Comparison of ENCODE assay signal across 20 cellular contexts in the genomic region with DNA sequence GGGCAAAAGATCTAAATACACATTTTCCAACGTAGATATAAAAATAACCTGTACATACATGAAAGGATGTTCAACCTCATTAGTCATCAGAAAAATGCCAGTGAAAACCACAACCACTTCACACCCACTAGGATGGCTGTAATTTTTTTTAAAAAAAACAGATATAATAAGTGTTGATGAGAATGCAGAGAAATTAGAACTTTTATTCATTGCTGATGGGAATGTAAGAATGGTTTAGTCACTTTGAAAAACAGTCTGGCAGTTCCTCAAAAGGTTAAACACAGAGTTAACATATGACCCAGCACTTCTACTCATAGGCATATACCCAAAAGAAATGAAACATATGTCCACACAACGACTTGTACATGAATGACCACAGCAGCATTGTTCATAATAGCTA. TPM values are rescaled to one million over a fixed set of nuclear protein-coding genes. Genes with fewer than 3 reads are reported as not detected.
DNase-seq lines count a peak whose midpoint lies in the region; ATAC-seq, FAIRE-seq and TF ChIP-seq lines count a peak whose summit lies in the region.
"Had no signal": no experiment of that assay in that cellular context is flagged by ENCODE, and none has a peak within 500 bp of the region (broad histone marks: within the 10 kb centered on the region; RNA-seq: fewer than 3 reads in every experiment).

No MANE protein-coding gene starts in this region.

- CTCF ChIA-PET in activated naive CD4-positive, alpha-beta T cell treated with anti-CD3 and anti-CD28 coated beads, Interleukin-2, amount 10 ng/mL, durations not matched to agents 7 days and 5 days (lab: Charles Lee) = no interaction called here

- H3K4me3 Mint-ChIP-seq in activated naive CD4-positive, alpha-beta T cell treated with anti-CD3 and anti-CD28 coated beads, Interleukin-2, amount 10 ng/mL, durations not matched to agents 7 days and 5 days = no peak overlapping the region
- peak overlapping the region; percentile 37 for H3K4me3 Mint-ChIP-seq in T-helper 17 cell
- H3K4me3 Mint-ChIP-seq in stimulated activated effector memory CD8-positive, alpha-beta T cell treated with anti-CD3 and anti-CD28 coated beads, Interleukin-12 subunit alpha, Interleukin-12 subunit beta, amount 100 ng/mL, for 72 hours = peak overlapping the region; percentile 43

- H3K4me1 Mint-ChIP-seq in activated naive CD4-positive, alpha-beta T cell treated with anti-CD3 and anti-CD28 coated beads, Interleukin-2, amount 10 ng/mL, durations not matched to agents 7 days and 5 days = peaks cover 82% of the 10 kb centered on the region
- peaks cover 28% of the 10 kb centered on the region for H3K4me1 Mint-ChIP-seq in T-helper 17 cell
- peaks cover 83% of the 10 kb centered on the region for H3K4me1 Mint-ChIP-seq in stimulated activated effector memory CD8-positive, alpha-beta T cell treated with anti-CD3 and anti-CD28 coated beads, Interleukin-12 subunit alpha, Interleukin-12 subunit beta, amount 100 ng/mL, for 72 hours

- TF ChIP-seq CTCF in bronchial epithelial cell (IDR thresholded peaks at IDR 0.05; ENCODE audit: insufficient read depth, low read length, severe bottlenecking) (no peak), ascending aorta (IDR thresholded peaks at IDR 0.05) (no peak), uterus (IDR thresholded peaks at IDR 0.05) (no peak)

- no peaks in the 10 kb centered on the region for H3K4me1 ChIP-seq in ascending aorta
- H3K4me1 ChIP-seq in uterus = no peaks in the 10 kb centered on the region
- H3K4me1 ChIP-seq: thyroid gland had no signal

- FAIRE-seq in bronchial epithelial cell (lab: Jason Lieb, UNC) = no peak

- H3K36me3 Mint-ChIP-seq in activated naive CD4-positive, alpha-beta T cell treated with anti-CD3 and anti-CD28 coated beads, Interleukin-2, amount 10 ng/mL, durations not matched to agents 7 days and 5 days = peaks cover 71% of the 10 kb centered on the region
- peaks cover 2% of the 10 kb centered on the region for H3K36me3 Mint-ChIP-seq in T-helper 17 cell (ENCODE audit: low read depth)
- H3K36me3 Mint-ChIP-seq in stimulated activated effector memory CD8-positive, alpha-beta T cell treated with anti-CD3 and anti-CD28 coated beads, Interleukin-12 subunit alpha, Interleukin-12 subunit beta, amount 100 ng/mL, for 72 hours = peaks cover 10% of the 10 kb centered on the region

- H3K27me3 ChIP-seq in bronchial epithelial cell (ENCODE audit: control insufficient read depth, insufficient read depth, low read length) = no peaks in the 10 kb centered on the region
- no peaks in the 10 kb centered on the region for H3K27me3 ChIP-seq in ascending aorta
- no peaks in the 10 kb centered on the region for H3K27me3 ChIP-seq in uterus
- H3K27me3 ChIP-seq: thyroid gland had no signal

- H3K4me3 ChIP-seq in bronchial epithelial cell (ENCODE audit: low read depth, low read length) (no peak overlapping the region), ascending aorta (no peak overlapping the region), uterus (no peak overlapping the region)
- H3K4me3 ChIP-seq: heart left ventricle, lung, thyroid gland had no signal

- no peaks in the 10 kb centered on the region for H3K36me3 ChIP-seq in bronchial epithelial cell (ENCODE audit: control insufficient read depth, insufficient read depth, low read length)
- no peaks in the 10 kb centered on the region for H3K36me3 ChIP-seq in ascending aorta
- no peaks in the 10 kb centered on the region for H3K36me3 ChIP-seq in uterus
- H3K36me3 ChIP-seq: heart left ventricle, thyroid gland had no signal

- H3K9me3 ChIP-seq in T-helper 17 cell (ENCODE audit: control insufficient read depth, low read length, poor library complexity, severe bottlenecking) (no peaks in the 10 kb centered on the region), ascending aorta (no peaks in the 10 kb centered on the region), uterus (no peaks in the 10 kb centered on the region)
- H3K9me3 ChIP-seq: thyroid gland had no signal

- H3K27me3 Mint-ChIP-seq in activated naive CD4-positive, alpha-beta T cell treated with anti-CD3 and anti-CD28 coated beads, Interleukin-2, amount 10 ng/mL, durations not matched to agents 7 days and 5 days = no peaks in the 10 kb centered on the region
- H3K27me3 Mint-ChIP-seq in T-helper 17 cell = no peaks in the 10 kb centered on the region

- peaks cover 45% of the 10 kb centered on the region for H3K9me3 Mint-ChIP-seq in activated naive CD4-positive, alpha-beta T cell treated with anti-CD3 and anti-CD28 coated beads, Interleukin-2, amount 10 ng/mL, durations not matched to agents 7 days and 5 days
- peaks cover 4% of the 10 kb centered on the region for H3K9me3 Mint-ChIP-seq in stimulated activated effector memory CD8-positive, alpha-beta T cell treated with anti-CD3 and anti-CD28 coated beads, Interleukin-12 subunit alpha, Interleukin-12 subunit beta, amount 100 ng/mL, for 72 hours

- TF ChIP-seq POLR2A in uterus (IDR thresholded peaks at IDR 0.05) = no peak

- H3K27ac Mint-ChIP-seq in activated naive CD4-positive, alpha-beta T cell treated with anti-CD3 and anti-CD28 coated beads, Interleukin-2, amount 10 ng/mL, durations not matched to agents 7 days and 5 days = peak overlapping the region; percentile 64
- H3K27ac Mint-ChIP-seq in T-helper 17 cell = peak overlapping the region; percentile 41
- H3K27ac Mint-ChIP-seq in stimulated activated effector memory CD8-positive, alpha-beta T cell treated with anti-CD3 and anti-CD28 coated beads, Interleukin-12 subunit alpha, Interleukin-12 subunit beta, amount 100 ng/mL, for 72 hours = peak overlapping the region; percentile 72

- intact Hi-C loops in ascending aorta (cut with DNase I) = no loop called here
- intact Hi-C loops in uterus (cut with DNase I; ENCODE audit: low total_unique reads) = no loop called here

- peak; percentile 79 for ATAC-seq in T-helper 17 cell
- ATAC-seq in stimulated activated effector memory CD8-positive, alpha-beta T cell treated with anti-CD3 and anti-CD28 coated beads, Interleukin-12 subunit alpha, Interleukin-12 subunit beta, amount 100 ng/mL, for 72 hours = peak; percentile 84
- ATAC-seq: heart left ventricle, Panc1 had no signal

- H3K27ac ChIP-seq in ascending aorta (no peak overlapping the region), uterus (no peak overlapping the region)
- H3K27ac ChIP-seq: heart left ventricle, thyroid gland had no signal

- DNase-seq in activated naive CD4-positive, alpha-beta T cell treated with anti-CD3 and anti-CD28 coated beads, Interleukin-2, amount 10 ng/mL, durations not matched to agents 7 days and 5 days = no peak
- DNase-seq in activated naive CD4-positive, alpha-beta T cell treated with Interleukin-2 at 50 U/mL for 16 hours = no peak
- DNase-seq in T-helper 17 cell (no peak), bronchial epithelial cell (ENCODE audit: low read depth) (peak; percentile 77), ascending aorta (ENCODE audit: low spot score in 2 of 2) (no peak), uterus (no peak), dermis blood vessel endothelial cell (no peak)
- no peak for DNase-seq in stimulated activated effector memory CD8-positive, alpha-beta T cell treated with anti-CD3 and anti-CD28 coated beads, Interleukin-12 subunit alpha, Interleukin-12 subunit beta, amount 100 ng/mL, for 72 hours (ENCODE audit: low spot score in 2 of 2)
- DNase-seq: aorta, DMS79, heart left ventricle, IMR-90, NCI-H1694 treated with DMSO at 0.1 percent for 48 hours, NCI-H345, T-helper 9 cell, thyroid gland had no signal

RNA-seq across cellular contexts. Expression of a gene that starts 32.3 kb away (rescaled TPM):
- total RNA-seq in T-helper 17 cell = 10 to 100 TPM; 66.3 to 70.0 TPM
- total RNA-seq in bronchial epithelial cell = 1.7 and 2.1 TPM in 2 replicates
- not detected for total RNA-seq in ascending aorta
- 1 to 10 TPM in 2 of 4 donors, not detected in 2; 1.4 to 2.8 TPM for total RNA-seq in uterus
- 0.17 and 0.84 TPM in 2 replicates for total RNA-seq in dermis blood vessel endothelial cell
- total RNA-seq: osteoblast, SK-MEL-5 had no signal

Comparison
In these comparisons a context has a peak if more than half of its experiments do, and no peak if none do; other contexts are left out.
1. RNA of a gene that starts 32.3 kb away (total RNA-seq): 66.3 to 70.0 TPM in T-helper 17 cell; 1.7 to 2.1 TPM in bronchial epithelial cell, 1.4 to 2.8 TPM in uterus, 0.17 to 0.84 TPM in dermis blood vessel endothelial cell and not detected in ascending aorta (single experiment); every median in the first group is over 10 times any median in the second.
2. Peak in every context shown above with its lines, with median percentiles within 50 percentile points of each other: H3K27ac Mint-ChIP-seq.